In genomic region chr2:164323978-164324377, GRCh38 we compare ENCODE assay signal across 27 cellular contexts.
"Had no signal": no experiment of that assay in that cellular context is flagged by ENCODE, and none has a peak within 500 bp of the region (broad histone marks: within the 10 kb centered on the region; RNA-seq: fewer than 3 reads in every experiment).

No MANE protein-coding gene starts in this region.

- DNase-seq: stimulated activated CD4-positive, alpha-beta T cell treated with anti-CD3 and anti-CD28 coated beads, Interleukin-2, amount 100 ng/mL, for 48 hours; stimulated activated CD4-positive, alpha-beta T cell treated with anti-CD3 and anti-CD28 coated beads, Interleukin-4, amount 100 ng/mL, for 1 hour; stimulated activated CD4-positive, alpha-beta T cell treated with anti-CD3 and anti-CD28 coated beads, Interleukin-4, amount 100 ng/mL, for 24 hours; stimulated activated CD4-positive, alpha-beta T cell treated with anti-CD3 and anti-CD28 coated beads, Interleukin-4, amount 100 ng/mL, for 4 hours; stimulated activated CD8-positive, alpha-beta memory T cell treated with anti-CD3 and anti-CD28 coated beads, Interleukin-4, amount 100 ng/mL, for 48 hours; stimulated activated naive B cell treated with anti-CD40 and anti-IgM and Interleukin-4, amounts not matched to agents 10 μg/mL and 1 μg/mL and 100 μg/mL, for 72 hours; stimulated activated naive CD4-positive, alpha-beta T cell; stimulated activated naive CD4-positive, alpha-beta T cell treated with Interleukin-2 at 50 U/mL for 16 hours; stimulated activated naive CD8-positive, alpha-beta T cell treated with anti-CD3 and anti-CD28 coated beads, Interleukin-15, amount 100 ng/mL, for 72 hours; stimulated activated naive CD8-positive, alpha-beta T cell treated with anti-CD3 and anti-CD28 coated beads, Interleukin-15, Interleukin-2, amounts not matched to agents 100 U/mL and 50 U/mL, for 24 hours; stomach; substantia nigra; testis; thyroid gland; tibial artery; transverse colon; trophoblast cell; upper lobe of left lung; upper lobe of right lung; uterus had no signal

- H3K36me3 ChIP-seq: stomach, suprapubic skin, thoracic aorta, thyroid gland, tibial artery, tibial nerve, transverse colon, upper lobe of left lung, upper lobe of right lung, uterus, vagina had no signal

- H3K4me3 ChIP-seq: stomach, suprapubic skin, testis, thoracic aorta, thyroid gland, tibial artery, tibial nerve, transverse colon, upper lobe of left lung, upper lobe of right lung, uterus, vagina had no signal

- FAIRE-seq: urothelium cell line had no signal

- H3K27ac ChIP-seq: stomach, suprapubic skin, testis, thoracic aorta, thyroid gland, tibial artery, tibial nerve, transverse colon, upper lobe of left lung, upper lobe of right lung, uterus, vagina had no signal

- H3K9me3 ChIP-seq: testis, thyroid gland, transverse colon, upper lobe of left lung, upper lobe of right lung, uterus, vagina had no signal

- ATAC-seq: stimulated activated effector memory CD8-positive, alpha-beta T cell treated with anti-CD3 and anti-CD28 coated beads, Interleukin-12 subunit alpha, Interleukin-12 subunit beta, amount 100 ng/mL, for 72 hours; stimulated activated memory B cell treated with anti-CD40 and anti-IgM and Interleukin-4, amounts not matched to agents 10 μg/mL and 1 μg/mL and 100 μg/mL, for 72 hours; stimulated activated naive B cell treated with anti-CD40 and anti-IgM and Interleukin-4, amounts not matched to agents 10 μg/mL and 1 μg/mL and 100 μg/mL, for 72 hours; stimulated activated naive CD8-positive, alpha-beta T cell treated with anti-CD3 and anti-CD28 coated beads, Interleukin-15, amount 100 ng/mL, for 72 hours; stimulated activated naive CD8-positive, alpha-beta T cell treated with anti-CD3 and anti-CD28 coated beads, Interleukin-15, Interleukin-2, amounts not matched to agents 100 U/mL and 50 U/mL, for 24 hours had no signal

- H3K4me1 ChIP-seq: stomach, suprapubic skin, testis, thyroid gland, tibial artery, tibial nerve, transverse colon, upper lobe of left lung, upper lobe of right lung, uterus, vagina had no signal

- H3K27me3 ChIP-seq: stomach, suprapubic skin, testis, thyroid gland, tibial artery, tibial nerve, transverse colon, upper lobe of left lung, upper lobe of right lung, uterus, vagina had no signal
